15 cellular contexts compared by ENCODE assay signal in genomic region chr2:41026613-41027012, GRCh38.
DNase-seq lines count a peak whose midpoint lies in the region; ATAC-seq, FAIRE-seq and TF ChIP-seq lines count a peak whose summit lies in the region.
"Had no signal": no experiment of that assay in that cellular context is flagged by ENCODE, and none has a peak within 500 bp of the region (broad histone marks: within the 10 kb centered on the region; RNA-seq: fewer than 3 reads in every experiment).

No MANE protein-coding gene starts in this region.

- H3K36me3 ChIP-seq in HepG2 (replicated peaks in 1 of 2; ENCODE audit: control insufficient read depth in 1 of 2, insufficient read depth in 2 of 2, low read length in 2 of 2) (no peaks in the 10 kb centered on the region), upper lobe of right lung (no peaks in the 10 kb centered on the region)
- H3K36me3 ChIP-seq: brain microvascular endothelial cell, neutrophil had no signal

- no peaks in the 10 kb centered on the region for H3K27me3 ChIP-seq in HepG2 (ENCODE audit: control insufficient read depth in 1 of 2, insufficient read depth in 2 of 2, low read length in 2 of 2)
- no peaks in the 10 kb centered on the region for H3K27me3 ChIP-seq in upper lobe of right lung
- H3K27me3 ChIP-seq: brain microvascular endothelial cell, neutrophil had no signal

- H2AFZ ChIP-seq in HepG2 (ENCODE audit: low read length) = no peak overlapping the region

- POLR2A ChIA-PET in HepG2 (lab: Yijun Ruan, JAX) = no interaction called here

- TF ChIP-seq CTCF in HepG2 (CRISPR knock-in tag; IDR thresholded peaks at IDR 0.05) (no peak), upper lobe of right lung (IDR thresholded peaks at IDR 0.05) (no peak)

- FAIRE-seq in HepG2 (lab: Jason Lieb, UNC) = no peak
- FAIRE-seq: H1 had no signal

- no peaks in the 10 kb centered on the region for H3K4me1 ChIP-seq in HepG2 (ENCODE audit: insufficient read depth, low read length)
- no peaks in the 10 kb centered on the region for H3K4me1 ChIP-seq in upper lobe of right lung

- no peak overlapping the region for H3K4me2 ChIP-seq in HepG2 (ENCODE audit: low read depth, low read length)

- TF ChIP-seq RAD21 in HepG2 (CRISPR knock-in tag; IDR thresholded peaks at IDR 0.05) = no peak

- ATAC-seq in GM19023 (IDR thresholded peaks at IDR 0.05; ENCODE audit: unreplicated experiment) (peak; percentile 73), GM21737 (IDR thresholded peaks at IDR 0.05; ENCODE audit: unreplicated experiment) (peak; percentile 86), HG03060 (IDR thresholded peaks at IDR 0.05; ENCODE audit: low read depth, unreplicated experiment) (peak; percentile 95), HG03575 (IDR thresholded peaks at IDR 0.05; ENCODE audit: extremely low read depth, insufficient number of reproducible peaks, low FRiP score, unreplicated experiment) (peak; percentile 79), HepG2 (no peak), upper lobe of right lung (no peak)
- ATAC-seq: SK-N-SH treated with all-trans-retinoic acid at 6 μM for 48 hours had no signal

- H3K9me3 ChIP-seq in HepG2 (ENCODE audit: low read length) (no peaks in the 10 kb centered on the region), upper lobe of right lung (no peaks in the 10 kb centered on the region)
- H3K9me3 ChIP-seq: neutrophil had no signal

- no peaks in the 10 kb centered on the region for H4K20me1 ChIP-seq in HepG2 (ENCODE audit: insufficient read depth, low read length)

- WGBS in HepG2 (ENCODE audit: low lambda C conversion rate) = 3% methylated on average over 1 of the region's 1 CpG

- in situ Hi-C loops in HepG2 (cut with HindIII; ENCODE audit: extremely low pct_ligation_motif_present, low pct_unique_long_range_greater_than_20kb) = no loop called here

- no peak for TF ChIP-seq EP300 in HepG2 (IDR thresholded peaks at IDR 0.05; ENCODE audit: low read depth in 2 of 2, low read length in 2 of 2)
- no peak for TF ChIP-seq EP300 in HepG2 (CRISPR knock-in tag; IDR thresholded peaks at IDR 0.05; ENCODE audit: borderline replicate concordance)

- CTCF ChIA-PET in HepG2 (lab: Yijun Ruan, JAX; ENCODE audit: low intra/inter-chr PET ratio, low total read pairs) = no interaction called here

- H3K79me2 ChIP-seq in HepG2 (ENCODE audit: insufficient read depth, low read length) = no peaks in the 10 kb centered on the region

- BruUV-seq in HepG2 (replicated peaks; lab: Mats Ljungman, UMichigan) = no TSS peak

- no peak overlapping the region for H3K9ac ChIP-seq in HepG2 (ENCODE audit: insufficient read depth, low read depth, low read length)

- DNase-seq in HepG2 (ENCODE audit: low spot score) (no peak), upper lobe of right lung (no peak)
- no peak for DNase-seq in stimulated activated CD4-positive, alpha-beta T cell treated with anti-CD3 and anti-CD28 coated beads, Interleukin-4, amount 100 ng/mL, for 4 hours
- DNase-seq: activated naive CD4-positive, alpha-beta T cell; brain microvascular endothelial cell; C1 segment of cervical spinal cord; effector CD4-positive, alpha-beta T cell; mesenchymal stem cell had no signal

- H3K4me3 ChIP-seq in HepG2 (replicated peaks in 1 of 3; ENCODE audit: insufficient read depth in 1 of 3, low read depth in 2 of 3, low read length in 3 of 3) = no peak overlapping the region
- H3K4me3 ChIP-seq in upper lobe of right lung = no peak overlapping the region

- H3K27ac ChIP-seq in HepG2 (ENCODE audit: extremely low read length, insufficient read depth, low read length) = no peak overlapping the region
- H3K27ac ChIP-seq in upper lobe of right lung = no peak overlapping the region
- H3K27ac ChIP-seq: brain microvascular endothelial cell, neutrophil had no signal

- intact Hi-C loops in HepG2 (cut with micrococcal nuclease; ENCODE audit: unreplicated experiment) (no loop called here), upper lobe of right lung (cut with DNase I) (no loop called here)

- no peak for TF ChIP-seq POLR2A in HepG2 (IDR thresholded peaks at IDR 0.05; ENCODE audit: insufficient read depth in 1 of 2, low read depth in 2 of 2, low read length in 2 of 2)

TF ChIP-seq in HepG2, 621 proteins besides CTCF, POLR2A, EP300 and RAD21:
- TF ChIP-seq ZNF354B (CRISPR knock-in tag; IDR thresholded peaks at IDR 0.05) (no peak), HMG20B (CRISPR knock-in tag; conservative IDR thresholded peaks at IDR 0.05) (no peak), ZNF597 (CRISPR knock-in tag; IDR thresholded peaks at IDR 0.05) (no peak), MYNN (CRISPR knock-in tag; IDR thresholded peaks at IDR 0.05; ENCODE audit: low read depth) (no peak), U2AF2 (IDR thresholded peaks at IDR 0.05; ENCODE audit: low read depth, low read length) (no peak), ZNF841 (CRISPR knock-in tag; IDR thresholded peaks at IDR 0.05; ENCODE audit: borderline replicate concordance) (no peak), ZNF331 (CRISPR knock-in tag; IDR thresholded peaks at IDR 0.05) (no peak)

Comparison
In these comparisons a context has a peak if more than half of its experiments do, and no peak if none do; other contexts are left out.
1. ATAC-seq: peak in GM19023 (single experiment), GM21737 (single experiment), HG03060 (single experiment) and HG03575 (single experiment); none in HepG2 (single experiment) and upper lobe of right lung (single experiment).